ENCODE assay signal across 8 cellular contexts in genomic region chr14:64388533-64389243, GRCh38. TPM values are rescaled to one million over a fixed set of nuclear protein-coding genes. Genes with fewer than 3 reads are reported as not detected.
DNase-seq lines count a peak whose midpoint lies in the region; ATAC-seq, FAIRE-seq and TF ChIP-seq lines count a peak whose summit lies in the region.

No MANE protein-coding gene starts in this region.

- TF ChIP-seq CTCF in H1 (IDR thresholded peaks at IDR 0.05; ENCODE audit: control extremely low read depth in 1 of 3, insufficient read depth in 1 of 3, low read depth in 1 of 3, low read length in 3 of 3) (no peak), mesothelial cell of epicardium (IDR thresholded peaks at IDR 0.05; ENCODE audit: unreplicated experiment) (no peak), transverse colon (IDR thresholded peaks at IDR 0.05) (no peak)

- H2BK15ac ChIP-seq in H1 (ENCODE audit: low read length), result 0 out of 2 replicates have a peak overlapping the region, but pooled peaks have one; percentile 25

- H3K27ac Mint-ChIP-seq in T-cell, result peak overlapping the region; percentile 77 to 98
- H3K27ac Mint-ChIP-seq in mesothelial cell of epicardium, result peak overlapping the region; percentile 89

- CTCF ChIA-PET in T-cell (lab: Charles Lee), result interaction anchor here in 1 of 2 donors (0.9 to 1.2 kb wide), 4 partner anchors 13 to 87 kb away, joined by 3 to 6 read pairs (median 4); no protein-coding TSS in a partner anchor
- CTCF ChIA-PET in H1 (lab: Charles Lee; ENCODE audit: partially characterized antibody), result interaction anchor here (0.8 to 2.7 kb wide), 4 partner anchors 41 to 93 kb away, joined by 3 to 6 read pairs (median 4); no protein-coding TSS in a partner anchor

- no peak overlapping the region for H3K4ac ChIP-seq in H1 (replicated peaks; ENCODE audit: insufficient read length, low read depth, low read length)

- H2AK5ac ChIP-seq in H1 (ENCODE audit: low read depth, low read length), result no peak overlapping the region; the same call in 1 of the 2 replicates

- H3K4me3 ChIP-seq in H1 (ENCODE audit: extremely low read depth in 1 of 4, insufficient read depth in 2 of 4, low read depth in 3 of 4, low read length in 4 of 4) (peak overlapping the region; percentile 67 to 90 (median 76)), transverse colon (peak overlapping the region; percentile 46 to 77 (median 66))

- H4K5ac ChIP-seq in H1 (ENCODE audit: insufficient read length, low read depth, low read length), result peak overlapping the region; percentile 72

- peaks cover 4% of the 10 kb centered on the region for H3K79me1 ChIP-seq in H1 (ENCODE audit: low read depth, low read length)

- peak; percentile 19 to 49 (median 37) for DNase-seq in activated naive CD4-positive, alpha-beta T cell (lab: John Stamatoyannopoulos, UW)
- DNase-seq in activated naive CD4-positive, alpha-beta T cell treated with Interleukin-2 at 50 U/mL for 16 hours, result no peak
- peak; percentile 64 for DNase-seq in HTR-8/SVneo (ENCODE audit: insufficient read length, low spot score)
- peak in 5 of 34 experiments; percentile 1 to 33 (median 12) for DNase-seq in T-cell
- no peak for DNase-seq in H1 (ENCODE audit: low read depth in 1 of 2, low spot score in 2 of 2)
- DNase-seq in mesothelial cell of epicardium (ENCODE audit: low spot score in 2 of 2, unreplicated experiment in 2 of 2), result peak in 1 of 2 experiments; percentile 20
- DNase-seq in transverse colon, result peak; percentile 47
- no peak for DNase-seq in SKM-1 (lab: John Stamatoyannopoulos, UW; ENCODE audit: unreplicated experiment)

- no peak overlapping the region for H3K14ac ChIP-seq in H1 (ENCODE audit: insufficient read length)

- peak overlapping the region; percentile 96; the same call in 1 of the 2 replicates for H4K8ac ChIP-seq in H1 (ENCODE audit: extremely low read depth, insufficient read depth, low read length)

- peaks cover 15% of the 10 kb centered on the region for H3K23me2 ChIP-seq in H1 (ENCODE audit: low read depth, low read length)

- peak overlapping the region; percentile 96 for H2BK5ac ChIP-seq in H1 (ENCODE audit: low read depth, low read length)

- H3K4me3 Mint-ChIP-seq in T-cell (peak overlapping the region; percentile 88 to 98 (median 92)), mesothelial cell of epicardium (peak overlapping the region; percentile 79)

- 4% methylated on average over 18 of the region's 18 CpGs; no CpG with 5 or more reads in 1 of the 2 experiments for WGBS in H1 (ENCODE audit: extremely low coverage in 1 of 2, insufficient coverage in 1 of 2, insufficient read length in 1 of 2, insufficient replicate concordance in 2 of 2, low coverage in 1 of 2, low lambda C conversion rate in 2 of 2, missing lambda C conversion rate in 1 of 2), 2 experiments
- WGBS in transverse colon (ENCODE audit: low coverage in 1 of 2), 2 donors, result 1 to 7% methylated on average over 6 to 18 of the region's 18 CpGs

- peaks cover 0 to 6% (median 1%) of the 10 kb centered on the region in 4 experiments; a peak in 2 of 8 replicates for H3K36me3 ChIP-seq in H1 (ENCODE audit: control insufficient read depth in 2 of 4, insufficient read depth in 4 of 4, low read length in 3 of 4)
- no peaks in the 10 kb centered on the region for H3K36me3 ChIP-seq in transverse colon

- no peak for TF ChIP-seq RAD21 in H1 (IDR thresholded peaks at IDR 0.05 in 1 of 2, conservative IDR thresholded peaks at IDR 0.05 in 1 of 2; ENCODE audit: low read depth in 2 of 2, low read length in 2 of 2)

- peak overlapping the region; percentile 99; the same call in 1 of the 2 replicates for H2BK12ac ChIP-seq in H1 (ENCODE audit: low read depth, low read length)

- peaks cover 5 to 13% (median 11%) of the 10 kb centered on the region in 4 experiments for H3K4me1 ChIP-seq in H1 (replicated peaks in 1 of 4; ENCODE audit: control insufficient read depth in 3 of 4, insufficient read depth in 4 of 4, low read length in 3 of 4)
- H3K4me1 ChIP-seq in transverse colon, result peaks cover 2 to 24% (median 17%) of the 10 kb centered on the region in 4 donors

- peak overlapping the region; percentile 85 to 96 for H3K4me2 ChIP-seq in H1 (ENCODE audit: insufficient read depth in 1 of 2, low read depth in 2 of 2, low read length in 2 of 2)

- no peaks in the 10 kb centered on the region for H3K9me3 ChIP-seq in H1 (ENCODE audit: insufficient read depth in 2 of 2, low read depth in 1 of 2, low read length in 1 of 2)
- H3K9me3 ChIP-seq in transverse colon, result no peaks in the 10 kb centered on the region

- H3K27ac ChIP-seq in H1 (ENCODE audit: low read depth, low read length) (peak overlapping the region; percentile 92), transverse colon (peak overlapping the region; percentile 82 to 90 (median 88))

- TF ChIP-seq POLR2A in H1 (IDR thresholded peaks at IDR 0.05; ENCODE audit: control extremely low read depth in 1 of 2, low read depth in 2 of 2, low read length in 2 of 2) (no peak), transverse colon (IDR thresholded peaks at IDR 0.05) (no peak)

- H3K9ac ChIP-seq in H1 (replicated peaks in 1 of 4; ENCODE audit: extremely low read depth in 1 of 4, low read depth in 3 of 4, low read length in 3 of 4), result peak overlapping the region; percentile 95 to 99 (median 97)

- H4K91ac ChIP-seq in H1 (replicated peaks; ENCODE audit: insufficient read length, low read length), result peak overlapping the region; percentile 79

- no peaks in the 10 kb centered on the region for H3K27me3 Mint-ChIP-seq in T-cell
- no peaks in the 10 kb centered on the region for H3K27me3 Mint-ChIP-seq in mesothelial cell of epicardium (ENCODE audit: low read depth)

- ATAC-seq in T-cell (replicated peaks in 1 of 4), result peak; percentile 4 to 18 (median 15)

- 0 out of 2 replicates have a peak overlapping the region, but pooled peaks have one; percentile 10 for H2AFZ ChIP-seq in H1 (ENCODE audit: low read length)

- peak overlapping the region; percentile 88 for H3K18ac ChIP-seq in H1 (ENCODE audit: extremely low read depth, low read length)

- H2BK120ac ChIP-seq in H1 (replicated peaks; ENCODE audit: low read depth, low read length), result no peak overlapping the region

- peaks cover 37 to 46% (median 45%) of the 10 kb centered on the region in 3 donors for H3K4me1 Mint-ChIP-seq in T-cell
- peaks cover 20% of the 10 kb centered on the region for H3K4me1 Mint-ChIP-seq in mesothelial cell of epicardium

- H4K20me1 ChIP-seq in H1 (replicated peaks in 1 of 2; ENCODE audit: control insufficient read depth in 1 of 2, insufficient read depth in 2 of 2, low read length in 2 of 2), result peaks cover 3 to 8% of the 10 kb centered on the region in 2 experiments

- H3K9me3 Mint-ChIP-seq in T-cell (no peaks in the 10 kb centered on the region), mesothelial cell of epicardium (no peaks in the 10 kb centered on the region)

- in situ Hi-C loops in transverse colon (cut with MboI; ENCODE audit: low pct_ligation_motif_present in 1 of 4, low pct_unique_long_range_greater_than_20kb in 1 of 4, low sequenced_read_pairs in 3 of 4), result loop anchor here in 1 of 4 donors (25.0 kb wide), 1 partner anchor 249 kb away; no protein-coding TSS in a partner anchor

- peaks cover 15 to 51% of the 10 kb centered on the region in 2 experiments for H3K79me2 ChIP-seq in H1 (ENCODE audit: control insufficient read depth in 1 of 2, insufficient read depth in 2 of 2, low read length in 2 of 2)

- intact Hi-C loops in transverse colon (cut with DNase I; ENCODE audit: low total_unique reads), result no loop called here

- POLR2A ChIA-PET in T-cell (lab: Charles Lee), result interaction anchor here in 1 of 2 donors (0.7 kb wide), 1 partner anchor 116 kb away, joined by 7 read pairs; no protein-coding TSS in a partner anchor
- POLR2A ChIA-PET in H1 (lab: Charles Lee; ENCODE audit: partially characterized antibody), result interaction anchor here (0.9 to 4.7 kb wide), 15 partner anchors 8 to 320 kb away, joined by 3 to 28 read pairs (median 7); partner anchors contain the start of gene ZBTB1

- no peak for FAIRE-seq in HTR-8/SVneo (lab: Jason Lieb, UNC)
- no peak for FAIRE-seq in H1 (lab: Jason Lieb, UNC)

- H3K56ac ChIP-seq in H1 (replicated peaks; ENCODE audit: insufficient read length, low read depth, low read length), result peak overlapping the region; percentile 80

- no peaks in the 10 kb centered on the region for H3K27me3 ChIP-seq in H1 (replicated peaks in 1 of 4; ENCODE audit: control insufficient read depth in 3 of 4, extremely low read depth in 1 of 4, insufficient read depth in 3 of 4, low read length in 3 of 4)
- H3K27me3 ChIP-seq in transverse colon, result no peaks in the 10 kb centered on the region

- TF ChIP-seq EP300 in H1 (IDR thresholded peaks at IDR 0.05; ENCODE audit: borderline replicate concordance in 1 of 2, low read depth in 2 of 2, low read length in 2 of 2), result no peak
- TF ChIP-seq EP300 in transverse colon (IDR thresholded peaks at IDR 0.05; ENCODE audit: low read depth), result no peak

- no peak overlapping the region for H2BK20ac ChIP-seq in H1 (ENCODE audit: low read length)

- peaks cover 11% of the 10 kb centered on the region for H3K36me3 Mint-ChIP-seq in T-cell
- H3K36me3 Mint-ChIP-seq in mesothelial cell of epicardium, result peaks cover 7% of the 10 kb centered on the region

- H3K23ac ChIP-seq in H1 (ENCODE audit: insufficient read length), result no peak overlapping the region

TF ChIP-seq in H1, 55 proteins besides CTCF, POLR2A, EP300 and RAD21 (continues in another document):
- no peak for TF ChIP-seq ASH2L (IDR thresholded peaks at IDR 0.05; ENCODE audit: low read length)
- no peak; the same call in 1 of the 2 replicates for TF ChIP-seq E2F6 (IDR thresholded peaks at IDR 0.05)
- TF ChIP-seq GTF2F1 (IDR thresholded peaks at IDR 0.05; ENCODE audit: borderline replicate concordance, low read depth, low read length), result no peak

RNA-seq across cellular contexts. Expression of gene MTHFD1, which starts 0.5 kb away (rescaled TPM):
- total RNA-seq in T-cell, result 10 to 100 TPM; 27.6 to 48.9 (median 43.4) TPM
- total RNA-seq in H1 (2021; fragmentation: NEBNext Ultra II Directional; extraction: Animal tissue kit (Norgen Biotek cat#: 25700)), result 302 and 332 TPM in 2 replicates
- 79.1 and 79.7 TPM in 2 replicates for polyA plus RNA-seq in H1 (2011; rRNA removed)
- polyA plus RNA-seq in H1 (2011; cell fraction: cytosol; rRNA removed), result 102 TPM
- 171 TPM for polyA plus RNA-seq in H1 (2011; cell fraction: nucleus; rRNA removed)
- polyA plus RNA-seq in H1 (2012, experiment 1 of 2), result 249 to 322 TPM (median 270 TPM) in 4 replicates
- 36.5 TPM for polyA plus RNA-seq in H1 (2012, experiment 2 of 2)
- polyA plus RNA-seq in H1 (2013, experiment 1 of 2), result 246 TPM
- 235 TPM for polyA plus RNA-seq in H1 (2013, experiment 2 of 2)
- polyA minus RNA-seq in H1 (2011; rRNA and poly(A)+ RNA removed), result 186 and 204 TPM in 2 replicates
- polyA minus RNA-seq in H1 (2011; cell fraction: cytosol; rRNA and poly(A)+ RNA removed), result 193 TPM
- 174 TPM for polyA minus RNA-seq in H1 (2011; cell fraction: nucleus; rRNA and poly(A)+ RNA removed)
- 43.3 to 48.6 TPM (median 46.6 TPM) in 3 replicates for total RNA-seq in mesothelial cell of epicardium
- total RNA-seq in transverse colon, result 10 to 100 TPM; 20.5 to 92.0 (median 37.7) TPM

Comparison
In these comparisons a context has a peak if more than half of its experiments do, and no peak if none do; other contexts are left out.
1. DNase-seq: peak in activated naive CD4-positive, alpha-beta T cell (4 of 4), HTR-8/SVneo (single experiment) and transverse colon (single experiment); none in activated naive CD4-positive, alpha-beta T cell treated with Interleukin-2 at 50 U/mL for 16 hours (single experiment), H1 (0 of 2) and SKM-1 (single experiment).